ENCODE assay signal across 2 cellular contexts in genomic region chr1:188218289-188218688, GRCh38.
A peak's percentile ranks its signal among the peaks of the same experiment; 100 is the strongest.
TF ChIP-seq lines count a peak whose summit lies in the region.

No MANE protein-coding gene starts in this region.

TF ChIP-seq in HepG2, 621 proteins besides CTCF, POLR2A, EP300 and RAD21:
- TF ChIP-seq ZNF772 (CRISPR knock-in tag; IDR thresholded peaks at IDR 0.05) (no peak), ZNF607 (CRISPR knock-in tag; IDR thresholded peaks at IDR 0.05; ENCODE audit: borderline replicate concordance) (no peak), RFX3 (CRISPR knock-in tag; IDR thresholded peaks at IDR 0.05) (no peak), CEBPB (IDR thresholded peaks at IDR 0.05; ENCODE audit: borderline replicate concordance, low read depth, low read length) (peak; percentile 42; the same call in 1 of the 2 replicates)

TF ChIP-seq in H1, 55 proteins besides CTCF, POLR2A, EP300 and RAD21:
- no peak for TF ChIP-seq TEAD4 (IDR thresholded peaks at IDR 0.05; ENCODE audit: low read depth, low read length)
- TF ChIP-seq CEBPB (IDR thresholded peaks at IDR 0.05; ENCODE audit: low read depth, low read length), result peak; percentile 63; the same call in 1 of the 2 replicates
